ENCODE assay signal across 8 cellular contexts in the genomic region with DNA sequence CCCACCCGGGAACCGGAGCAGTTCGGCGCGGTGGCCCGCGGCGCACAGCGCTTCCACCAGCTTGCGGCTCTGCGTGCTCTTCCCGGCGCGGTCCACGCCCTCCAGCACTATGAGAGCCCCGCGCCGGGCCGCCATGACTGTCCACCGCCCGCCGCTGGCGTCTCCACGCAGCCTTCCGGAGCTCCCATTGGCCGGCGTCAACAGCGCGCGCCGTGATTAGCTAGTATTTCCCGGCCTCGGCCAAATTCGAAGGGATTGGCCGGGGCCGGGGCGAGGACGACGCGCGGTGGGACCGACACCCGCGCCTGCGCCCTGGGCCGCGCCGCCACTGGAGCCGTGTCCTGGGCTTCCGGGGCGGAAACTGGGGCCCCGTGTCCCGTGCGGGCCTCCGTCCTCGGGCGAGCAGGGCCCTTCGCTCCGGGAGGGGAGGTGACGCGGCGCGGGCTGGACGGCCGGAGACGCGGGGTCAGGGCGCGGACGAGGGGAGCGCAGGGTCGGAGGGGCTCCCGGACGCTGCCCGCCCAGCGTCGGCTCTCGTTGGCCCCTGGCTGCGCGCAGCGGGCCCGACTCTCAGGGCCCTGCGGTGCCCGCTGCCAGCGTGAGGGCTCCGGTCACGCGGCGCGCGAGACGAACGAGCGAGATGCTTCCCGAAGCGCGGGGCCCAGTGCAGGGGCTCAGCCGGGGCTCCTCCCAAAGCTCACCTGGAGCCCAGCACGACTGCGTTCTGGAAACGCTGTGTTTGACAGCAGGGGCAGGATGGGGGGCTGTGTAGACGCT. TPM values are rescaled to one million over a fixed set of nuclear protein-coding genes. Genes with fewer than 3 reads are reported as not detected.
DNase-seq lines count a peak whose midpoint lies in the region; FAIRE-seq and TF ChIP-seq lines count a peak whose summit lies in the region.

TSS of gene DTYMK (minus strand) at position 167 of the 777 bp plus-strand sequence. CDS start at position 135, 32 bp downstream.

- peak within 1 kb of the TSS; percentile 94 for H3K27ac Mint-ChIP-seq in activated naive CD4-positive, alpha-beta T cell treated with anti-CD3 and anti-CD28 coated beads for 36 hours

- H3K4me1 ChIP-seq in neutrophil (ENCODE audit: control insufficient read depth in 1 of 2, insufficient read depth in 1 of 2, low read depth in 1 of 2, low read length in 1 of 2), result peaks cover 22% of the 10 kb centered on the region in 2 experiments

- peaks cover 44% of the 10 kb centered on the region for H3K36me3 Mint-ChIP-seq in activated naive CD4-positive, alpha-beta T cell treated with anti-CD3 and anti-CD28 coated beads for 36 hours (ENCODE audit: low read depth)

- DNase-seq in GM04503 (ENCODE audit: low read depth), result peak; percentile 81
- peak; percentile 65 for DNase-seq in HFF-Myc (ENCODE audit: extremely low read depth, low read depth)
- peak; percentile 98 for DNase-seq in NB4 (ENCODE audit: low read depth)
- peak; percentile 95 for DNase-seq in SK-N-DZ (ENCODE audit: low spot score)
- DNase-seq in activated naive CD4-positive, alpha-beta T cell treated with anti-CD3 and anti-CD28 coated beads for 36 hours, result peak; percentile 97
- peak; percentile 98 to 100 for DNase-seq in frontal cortex (ENCODE audit: low spot score in 2 of 2)
- peak; percentile 77 to 98 (median 94) for DNase-seq in substantia nigra (lab: John Stamatoyannopoulos, UW)

- TF ChIP-seq CTCF in HFF-Myc (IDR thresholded peaks at IDR 0.05; ENCODE audit: low read depth, low read length, missing control alignments), result no peak
- no peak for TF ChIP-seq CTCF in NB4 (IDR thresholded peaks at IDR 0.05; ENCODE audit: low read depth, low read length)
- TF ChIP-seq CTCF in neutrophil (IDR thresholded peaks at IDR 0.05), result peak; percentile 43

- intact Hi-C loops in activated naive CD4-positive, alpha-beta T cell treated with anti-CD3 and anti-CD28 coated beads for 36 hours (cut with micrococcal nuclease), result loop anchor here (1.0 to 10.0 kb wide), 10 partner anchors 14 to 586 kb away; partner anchors contain the start of genes ATG4B, FARP2, HDLBP and PASK

- H3K9me3 Mint-ChIP-seq in activated naive CD4-positive, alpha-beta T cell treated with anti-CD3 and anti-CD28 coated beads for 36 hours, result no peaks in the 10 kb centered on the region

- peak; percentile 85 for TF ChIP-seq POLR2A in NB4 (IDR thresholded peaks at IDR 0.05; ENCODE audit: extremely low read depth, insufficient read length)

- H3K36me3 ChIP-seq in neutrophil, result peaks cover 5% of the 10 kb centered on the region

- H3K27me3 ChIP-seq in neutrophil, result no peaks in the 10 kb centered on the region

- H3K27me3 Mint-ChIP-seq in activated naive CD4-positive, alpha-beta T cell treated with anti-CD3 and anti-CD28 coated beads for 36 hours (ENCODE audit: low read depth), result no peaks in the 10 kb centered on the region

- H3K4me3 Mint-ChIP-seq in activated naive CD4-positive, alpha-beta T cell treated with anti-CD3 and anti-CD28 coated beads for 36 hours, result peak within 1 kb of the TSS; percentile 99

- no peaks in the 10 kb centered on the region for H3K9me3 ChIP-seq in neutrophil

- CTCF ChIA-PET in activated naive CD4-positive, alpha-beta T cell treated with anti-CD3 and anti-CD28 coated beads for 36 hours (lab: Charles Lee), result interaction anchor here (0.9 to 1.6 kb wide), 3 partner anchors 15 to 372 kb away, joined by 3 to 8 read pairs (median 3); partner anchors contain the start of gene ING5

- no peak for FAIRE-seq in frontal cortex (lab: Jason Lieb, UNC)

- H3K27ac ChIP-seq in neutrophil, result peak within 1 kb of the TSS; percentile 88
- peak within 1 kb of the TSS; percentile 88 for H3K27ac ChIP-seq in substantia nigra (ENCODE audit: low read depth, low read length, poor library complexity, severe bottlenecking)

- H3K4me3 ChIP-seq in HFF-Myc (replicated peaks; ENCODE audit: low read depth, low read length) (peak within 1 kb of the TSS; percentile 97), NB4 (ENCODE audit: low read depth, low read length) (peak within 1 kb of the TSS; percentile 99), neutrophil (ENCODE audit: low read depth in 1 of 2, low read length in 1 of 2) (peak within 1 kb of the TSS; percentile 81 to 93)

- H3K4me1 Mint-ChIP-seq in activated naive CD4-positive, alpha-beta T cell treated with anti-CD3 and anti-CD28 coated beads for 36 hours (ENCODE audit: low read depth), result peaks cover 39% of the 10 kb centered on the region

RNA-seq across cellular contexts. Expression of gene DTYMK, which starts in this region (rescaled TPM):
- 131 and 155 TPM in 2 replicates for polyA plus RNA-seq in SK-N-DZ (2014; cell fraction: cytosol; rRNA removed)
- polyA plus RNA-seq in SK-N-DZ (2014; cell fraction: nucleus; rRNA removed), result 110 and 133 TPM in 2 replicates
- total RNA-seq in activated naive CD4-positive, alpha-beta T cell treated with anti-CD3 and anti-CD28 coated beads for 36 hours, result 10 to 100 TPM; 88.0 to 93.8 TPM
- 8.6 TPM for total RNA-seq in frontal cortex

Comparison
In these comparisons a context has a peak if more than half of its experiments do, and no peak if none do; other contexts are left out.
1. Peak in every context shown above with its lines: DNase-seq, H3K4me3 ChIP-seq and H3K27ac ChIP-seq.